Comparison of ENCODE assay signal across 8 cellular contexts in genomic region chr11:9265211-9266131, GRCh38. TPM values are rescaled to one million over a fixed set of nuclear protein-coding genes. Genes with fewer than 3 reads are reported as not detected.
A peak's percentile ranks its signal among the peaks of the same experiment; 100 is the strongest.
DNase-seq lines count a peak whose midpoint lies in the region; ATAC-seq and TF ChIP-seq lines count a peak whose summit lies in the region.

Gene DENND5A, minus strand, starts transcription at chr11:9265350. Its CDS starts 281 bp downstream, at chr11:9265069.

- DNase-seq in G401 (ENCODE audit: low spot score) (peak; percentile 88), NCI-H2171 treated with DMSO at 0.1 percent for 48 hours (lab: John Stamatoyannopoulos, UW) (peak; percentile 69), WTC11 (ENCODE audit: low spot score) (peak; percentile 83), islet precursor cell (peak; percentile 96), smooth muscle cell of the brain vasculature (ENCODE audit: low read depth, low spot score) (peak; percentile 52), OCI-M2 (lab: John Stamatoyannopoulos, UW; ENCODE audit: unreplicated experiment) (no peak)
- DNase-seq in central memory CD8-positive, alpha-beta T cell (ENCODE audit: low spot score in 2 of 2) = peak in 1 of 2 donors; percentile 17

- POLR2A ChIA-PET in WTC11 (lab: Charles Lee) = interaction anchor here (0.5 to 2.7 kb wide), 13 partner anchors 12 to 341 kb away, joined by 3 to 22 read pairs (median 7); partner anchors contain the start of genes IPO7, TMEM41B and ZNF143

- TF ChIP-seq CTCF in WTC11 (IDR thresholded peaks at IDR 0.05) = no peak

- CTCF ChIA-PET in WTC11 (lab: Charles Lee) = interaction anchor here (0.8 to 2.1 kb wide), 6 partner anchors 10 to 241 kb away, joined by 3 to 8 read pairs (median 4); no protein-coding TSS in a partner anchor

- no peaks in the 10 kb centered on the region; the same call in 1 of the 2 replicates for H3K27me3 Mint-ChIP-seq in WTC11 (ENCODE audit: low read depth)
- H3K27me3 Mint-ChIP-seq in central memory CD8-positive, alpha-beta T cell = no peaks in the 10 kb centered on the region

- in situ Hi-C loops in G401 (cut with HindIII; ENCODE audit: low sequenced_read_pairs) = no loop called here

- peak within 1 kb of the TSS; percentile 93 for H3K4me3 Mint-ChIP-seq in WTC11
- H3K4me3 Mint-ChIP-seq in central memory CD8-positive, alpha-beta T cell = peak within 1 kb of the TSS; percentile 91

- H3K4me1 Mint-ChIP-seq in WTC11 = peaks cover 48% of the 10 kb centered on the region
- H3K4me1 Mint-ChIP-seq in central memory CD8-positive, alpha-beta T cell = peaks cover 34% of the 10 kb centered on the region

- peaks cover 3% of the 10 kb centered on the region; the same call in 1 of the 2 replicates for H3K9me3 Mint-ChIP-seq in WTC11
- H3K9me3 Mint-ChIP-seq in central memory CD8-positive, alpha-beta T cell = no peaks in the 10 kb centered on the region

- H3K36me3 Mint-ChIP-seq in WTC11 = peaks cover 5% of the 10 kb centered on the region; the same call in 1 of the 2 replicates
- peaks cover 10% of the 10 kb centered on the region for H3K36me3 Mint-ChIP-seq in central memory CD8-positive, alpha-beta T cell (ENCODE audit: insufficient read depth)

- ATAC-seq in HG02840 (IDR thresholded peaks at IDR 0.05; ENCODE audit: low FRiP score, unreplicated experiment) (peak; percentile 36), WTC11 (peak; percentile 79)
- peak; percentile 42 for ATAC-seq in central memory CD8-positive, alpha-beta T cell (replicated peaks; ENCODE audit: extremely low read depth, poor library complexity, severe bottlenecking)

- H3K27ac Mint-ChIP-seq in WTC11 = peak within 1 kb of the TSS; percentile 93
- peak within 1 kb of the TSS; percentile 91 for H3K27ac Mint-ChIP-seq in central memory CD8-positive, alpha-beta T cell (ENCODE audit: low read depth)

TF ChIP-seq in WTC11, 78 proteins besides CTCF, POLR2A, EP300 and RAD21:
- TF ChIP-seq CBFB (CRISPR knock-in tag; IDR thresholded peaks at IDR 0.05; ENCODE audit: low read depth) (0 out of 2 replicates have a peak, but pooled peaks have one; percentile 14), MAX (CRISPR knock-in tag; IDR thresholded peaks at IDR 0.05) (peak; percentile 55; the same call in 1 of the 2 replicates), GRHL2 (CRISPR knock-in tag; IDR thresholded peaks at IDR 0.05; ENCODE audit: insufficient replicate concordance, severe bottlenecking) (no peak), ZNF423 (CRISPR knock-in tag; IDR thresholded peaks at IDR 0.05) (0 out of 2 replicates have a peak, but pooled peaks have one; percentile 14), HMGXB4 (CRISPR knock-in tag; IDR thresholded peaks at IDR 0.05) (peak; percentile 64; the same call in 1 of the 2 replicates), GABPB1 (CRISPR knock-in tag; IDR thresholded peaks at IDR 0.05) (0 out of 2 replicates have a peak, but pooled peaks have one; percentile 17), ELF4 (CRISPR knock-in tag; IDR thresholded peaks at IDR 0.05; ENCODE audit: low read depth) (no peak), E2F5 (CRISPR knock-in tag; IDR thresholded peaks at IDR 0.05) (peak; percentile 1; the same call in 1 of the 2 replicates), ETV6 (CRISPR knock-in tag; IDR thresholded peaks at IDR 0.05) (peak; percentile 65; the same call in 1 of the 2 replicates)
- TF ChIP-seq, protein P1, sequence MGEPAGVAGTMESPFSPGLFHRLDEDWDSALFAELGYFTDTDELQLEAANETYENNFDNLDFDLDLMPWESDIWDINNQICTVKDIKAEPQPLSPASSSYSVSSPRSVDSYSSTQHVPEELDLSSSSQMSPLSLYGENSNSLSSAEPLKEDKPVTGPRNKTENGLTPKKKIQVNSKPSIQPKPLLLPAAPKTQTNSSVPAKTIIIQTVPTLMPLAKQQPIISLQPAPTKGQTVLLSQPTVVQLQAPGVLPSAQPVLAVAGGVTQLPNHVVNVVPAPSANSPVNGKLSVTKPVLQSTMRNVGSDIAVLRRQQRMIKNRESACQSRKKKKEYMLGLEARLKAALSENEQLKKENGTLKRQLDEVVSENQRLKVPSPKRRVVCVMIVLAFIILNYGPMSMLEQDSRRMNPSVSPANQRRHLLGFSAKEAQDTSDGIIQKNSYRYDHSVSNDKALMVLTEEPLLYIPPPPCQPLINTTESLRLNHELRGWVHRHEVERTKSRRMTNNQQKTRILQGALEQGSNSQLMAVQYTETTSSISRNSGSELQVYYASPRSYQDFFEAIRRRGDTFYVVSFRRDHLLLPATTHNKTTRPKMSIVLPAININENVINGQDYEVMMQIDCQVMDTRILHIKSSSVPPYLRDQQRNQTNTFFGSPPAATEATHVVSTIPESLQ (CRISPR knock-in tag; IDR thresholded peaks at IDR 0.05) = no peak
TF ChIP-seq in WTC11: peak in this region for 7.

RNA-seq across cellular contexts. Expression of gene DENND5A, which starts in this region (rescaled TPM):
- 60.9 and 72.0 TPM in 2 replicates for total RNA-seq in G401 (2014; rRNA removed; shearing (Covaris generic))
- 65.9 to 69.3 TPM (median 69.1 TPM) in 3 replicates for total RNA-seq in WTC11 (2021)
